12 cellular contexts compared by ENCODE assay signal in genomic region chr18:7037470-7037869, GRCh38.
"Had no signal": no experiment of that assay in that cellular context is flagged by ENCODE, and none has a peak within 500 bp of the region (broad histone marks: within the 10 kb centered on the region; RNA-seq: fewer than 3 reads in every experiment).

No MANE protein-coding gene starts in this region.

- ATAC-seq: activated CD4-positive, CD25-positive, alpha-beta regulatory T cell treated with anti-CD3 and anti-CD28 coated beads, Interleukin-2, amount 50 U/mL, for 24 hours; activated CD8-positive, alpha-beta T cell treated with anti-CD3 and anti-CD28 coated beads, Interleukin-2, amount 10 ng/mL, durations not matched to agents 7 days and 5 days; stimulated activated naive CD8-positive, alpha-beta T cell treated with anti-CD3 and anti-CD28 coated beads, Interleukin-15, Interleukin-2, amounts not matched to agents 100 U/mL and 50 U/mL, for 24 hours had no signal

- H3K27me3 ChIP-seq: gastrocnemius medialis, left lung, right atrium auricular region had no signal

- H3K9me3 ChIP-seq: gastrocnemius medialis, left lung, prostate gland, right atrium auricular region had no signal

- DNase-seq: activated CD4-positive, alpha-beta T cell treated with anti-CD3 and anti-CD28 coated beads, Interleukin-2, amount 10 ng/mL, durations not matched to agents 7 days and 5 days; activated CD8-positive, alpha-beta T cell treated with anti-CD3 and anti-CD28 coated beads, Interleukin-2, amount 10 ng/mL, durations not matched to agents 7 days and 5 days; activated naive CD4-positive, alpha-beta T cell treated with Interleukin-2 at 50 U/mL for 16 hours; activated naive CD8-positive, alpha-beta T cell treated with anti-CD3 and anti-CD28 coated beads, Interleukin-2, amount 10 ng/mL, durations not matched to agents 7 days and 5 days; activated T-cell treated with anti-CD3 and anti-CD28 coated beads, Interleukin-2, amount 50 U/mL, for 24 hours; dermis blood vessel endothelial cell had no signal

- H3K36me3 ChIP-seq: gastrocnemius medialis, left lung, prostate gland, right atrium auricular region had no signal

- H3K4me1 ChIP-seq: gastrocnemius medialis, left lung had no signal

- H3K4me3 ChIP-seq: left lung, prostate gland had no signal
